ENCODE assay signal across 8 cellular contexts in the genomic region with DNA sequence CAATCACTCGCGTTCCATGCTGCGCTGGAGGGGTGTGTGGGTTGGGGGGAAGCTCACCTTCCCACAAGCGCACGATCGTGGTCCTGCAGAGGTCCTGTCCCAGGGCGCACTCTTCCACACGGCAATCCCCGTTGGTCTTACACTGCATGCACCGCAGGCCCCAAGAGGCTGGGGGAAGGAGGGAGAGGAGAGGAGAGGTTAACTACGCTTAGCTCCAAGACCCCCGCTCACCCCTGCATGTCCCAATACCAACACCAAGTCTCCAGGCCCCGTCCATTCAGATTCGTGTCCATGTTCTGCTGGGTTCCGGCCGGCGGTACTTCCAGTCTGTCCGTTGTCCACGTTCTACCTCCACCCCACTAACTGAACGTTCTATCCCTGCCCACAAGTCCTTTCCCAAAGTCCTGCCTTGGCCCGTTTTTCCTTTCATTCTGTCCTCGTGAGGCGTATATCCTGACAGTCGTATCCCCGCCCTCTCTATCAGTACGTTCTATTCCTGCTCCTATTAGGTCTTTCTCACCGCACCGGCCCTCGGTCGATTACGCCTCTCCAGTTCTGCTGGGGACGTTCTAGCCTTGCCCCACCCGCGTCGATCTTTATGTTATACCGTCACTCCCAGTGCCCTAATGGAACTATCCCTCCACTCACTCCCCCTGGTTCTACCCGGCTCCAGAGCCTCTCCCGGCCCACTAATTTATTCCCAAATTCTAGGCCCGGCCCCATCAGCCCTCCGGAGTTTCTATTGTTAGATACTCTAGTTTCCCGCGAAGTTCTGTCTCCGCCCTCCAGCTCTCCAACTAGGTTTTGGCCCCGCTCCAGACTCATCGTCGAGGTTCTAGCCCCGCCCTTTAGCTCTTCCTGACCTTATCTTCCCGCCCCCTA. TPM values are rescaled to one million over a fixed set of nuclear protein-coding genes. Genes with fewer than 3 reads are reported as not detected.
DNase-seq lines count a peak whose midpoint lies in the region; ATAC-seq and TF ChIP-seq lines count a peak whose summit lies in the region.

No MANE protein-coding gene starts in this region.

- peak overlapping the region; percentile 81 for H3K27ac Mint-ChIP-seq in activated T-helper 1 cell treated with anti-CD3 and anti-CD28 coated beads, Interleukin-12 subunit alpha, Interleukin-12 subunit beta, Interleukin-2, Interleukin-4 antibody, amounts not matched to agents 30 ng/mL and 10 ng/mL and 1 ng/mL, durations not matched to agents 14 hours and 24 hours and 36 hours

- H3K36me3 ChIP-seq in cardiac muscle cell (no peaks in the 10 kb centered on the region), sigmoid colon (no peaks in the 10 kb centered on the region)

- TF ChIP-seq POLR2A in sigmoid colon (IDR thresholded peaks at IDR 0.05): no peak

- TF ChIP-seq CTCF in cardiac muscle cell (IDR thresholded peaks at IDR 0.05; ENCODE audit: low read depth, low read length) (no peak), sigmoid colon (IDR thresholded peaks at IDR 0.05) (no peak)

- ATAC-seq in Right ventricle myocardium inferior: no peak
- no peak for ATAC-seq in GM18517 (IDR thresholded peaks at IDR 0.05; ENCODE audit: unreplicated experiment)

- no peak overlapping the region for H3K27ac ChIP-seq in cardiac muscle cell
- H3K27ac ChIP-seq in sigmoid colon: peak overlapping the region; percentile 90 to 98 (median 92)

- no peaks in the 10 kb centered on the region for H3K9me3 Mint-ChIP-seq in activated T-helper 1 cell treated with anti-CD3 and anti-CD28 coated beads, Interleukin-12 subunit alpha, Interleukin-12 subunit beta, Interleukin-2, Interleukin-4 antibody, amounts not matched to agents 30 ng/mL and 10 ng/mL and 1 ng/mL, durations not matched to agents 14 hours and 24 hours and 36 hours

- WGBS in sigmoid colon, 2 donors: 26 to 39% methylated on average over 48 of the region's 48 CpGs

- H3K4me3 Mint-ChIP-seq in activated T-helper 1 cell treated with anti-CD3 and anti-CD28 coated beads, Interleukin-12 subunit alpha, Interleukin-12 subunit beta, Interleukin-2, Interleukin-4 antibody, amounts not matched to agents 30 ng/mL and 10 ng/mL and 1 ng/mL, durations not matched to agents 14 hours and 24 hours and 36 hours: peak overlapping the region; percentile 93

- H3K9me3 ChIP-seq in cardiac muscle cell (ENCODE audit: low read depth): no peaks in the 10 kb centered on the region
- H3K9me3 ChIP-seq in sigmoid colon: no peaks in the 10 kb centered on the region

- H3K27me3 ChIP-seq in cardiac muscle cell (peaks cover 20% of the 10 kb centered on the region), sigmoid colon (no peaks in the 10 kb centered on the region)

- H3K4me3 ChIP-seq in cardiac muscle cell: peak overlapping the region; percentile 15
- H3K4me3 ChIP-seq in sigmoid colon: peak overlapping the region; percentile 10 to 55 (median 46)

- DNase-seq in cardiac muscle cell (ENCODE audit: low read depth in 1 of 2, low spot score in 1 of 2): peak in 1 of 2 donors; percentile 26
- DNase-seq in Right ventricle myocardium inferior (ENCODE audit: missing footprints): no peak
- DNase-seq in activated T-helper 1 cell treated with anti-CD3 and anti-CD28 coated beads, Interleukin-12 subunit alpha, Interleukin-12 subunit beta, Interleukin-2, Interleukin-4 antibody, amounts not matched to agents 30 ng/mL and 10 ng/mL and 1 ng/mL, durations not matched to agents 14 hours and 24 hours and 36 hours (ENCODE audit: low spot score): no peak
- DNase-seq in hepatic stellate cell (ENCODE audit: low spot score): peak; percentile 22
- peak; percentile 76 for DNase-seq in sigmoid colon
- DNase-seq in NK-92 treated with Interleukin-12 subunit alpha and Interleukin-12 subunit beta, amount 100 ng/mL, for 24 hours (lab: John Stamatoyannopoulos, UW): no peak
- no peak for DNase-seq in D341Med (ENCODE audit: low spot score)

- peaks cover 2% of the 10 kb centered on the region for H3K27me3 Mint-ChIP-seq in activated T-helper 1 cell treated with anti-CD3 and anti-CD28 coated beads, Interleukin-12 subunit alpha, Interleukin-12 subunit beta, Interleukin-2, Interleukin-4 antibody, amounts not matched to agents 30 ng/mL and 10 ng/mL and 1 ng/mL, durations not matched to agents 14 hours and 24 hours and 36 hours (ENCODE audit: insufficient read depth)

- peaks cover 23% of the 10 kb centered on the region for H3K36me3 Mint-ChIP-seq in activated T-helper 1 cell treated with anti-CD3 and anti-CD28 coated beads, Interleukin-12 subunit alpha, Interleukin-12 subunit beta, Interleukin-2, Interleukin-4 antibody, amounts not matched to agents 30 ng/mL and 10 ng/mL and 1 ng/mL, durations not matched to agents 14 hours and 24 hours and 36 hours (ENCODE audit: low read depth)

- intact Hi-C loops in Right ventricle myocardium inferior (cut with DNase I) (loop anchor here (2.0 to 5.0 kb wide), 2 partner anchors 87 to 135 kb away; a partner anchor contains a TSS), sigmoid colon (cut with DNase I) (loop anchor here (2.0 to 5.0 kb wide), 3 partner anchors 27 to 135 kb away; a partner anchor contains a TSS)
- intact Hi-C loops in activated T-helper 1 cell treated with anti-CD3 and anti-CD28 coated beads, Interleukin-12 subunit alpha, Interleukin-12 subunit beta, Interleukin-2, Interleukin-4 antibody, amounts not matched to agents 30 ng/mL and 10 ng/mL and 1 ng/mL, durations not matched to agents 14 hours and 24 hours and 36 hours (cut with micrococcal nuclease): loop anchor here (1.0 to 10.0 kb wide), 16 partner anchors 28 to 1223 kb away; a partner anchor contains a TSS

- H3K4me1 ChIP-seq in cardiac muscle cell (ENCODE audit: low read depth): peaks cover 7% of the 10 kb centered on the region
- H3K4me1 ChIP-seq in sigmoid colon: peaks cover 0 to 25% (median 20%) of the 10 kb centered on the region in 4 donors

- H3K4me1 Mint-ChIP-seq in activated T-helper 1 cell treated with anti-CD3 and anti-CD28 coated beads, Interleukin-12 subunit alpha, Interleukin-12 subunit beta, Interleukin-2, Interleukin-4 antibody, amounts not matched to agents 30 ng/mL and 10 ng/mL and 1 ng/mL, durations not matched to agents 14 hours and 24 hours and 36 hours (ENCODE audit: low read depth): peaks cover 41% of the 10 kb centered on the region

- TF ChIP-seq EP300 in sigmoid colon (IDR thresholded peaks at IDR 0.05): no peak

RNA-seq across cellular contexts. Expression of a gene that starts 2.2 kb away (rescaled TPM):
- total RNA-seq in cardiac muscle cell (2.0 and 7.5 TPM in 2 replicates), Right ventricle myocardium inferior (3.8 TPM), sigmoid colon (10 to 100 TPM in 2 of 4 donors, 1 to 10 TPM in 2; 3.2 to 15.5 (median 9.8) TPM)
- polyA plus RNA-seq in cardiac muscle cell (3.8 TPM in 2 replicates), sigmoid colon (10 to 100 TPM; 18.6 to 69.2 (median 53.9) TPM)
- total RNA-seq in activated T-helper 1 cell treated with anti-CD3 and anti-CD28 coated beads, Interleukin-12 subunit alpha, Interleukin-12 subunit beta, Interleukin-2, Interleukin-4 antibody, amounts not matched to agents 30 ng/mL and 10 ng/mL and 1 ng/mL, durations not matched to agents 14 hours and 24 hours and 36 hours: 10.9 and 12.1 TPM in 2 replicates

RNA-seq across cellular contexts. Expression of a gene that starts 28.1 kb away (rescaled TPM):
- total RNA-seq in cardiac muscle cell (40.5 and 59.6 TPM in 2 replicates), Right ventricle myocardium inferior (9.7 TPM), sigmoid colon (10 to 100 TPM; 16.4 to 21.7 (median 19.7) TPM)
- polyA plus RNA-seq in cardiac muscle cell (12.3 and 13.3 TPM in 2 replicates), sigmoid colon (1 to 10 TPM in 2 of 3 donors, under 1 TPM in 1; 0.92 to 5.7 (median 1.2) TPM)
- total RNA-seq in activated T-helper 1 cell treated with anti-CD3 and anti-CD28 coated beads, Interleukin-12 subunit alpha, Interleukin-12 subunit beta, Interleukin-2, Interleukin-4 antibody, amounts not matched to agents 30 ng/mL and 10 ng/mL and 1 ng/mL, durations not matched to agents 14 hours and 24 hours and 36 hours: 0.32 and 0.39 TPM in 2 replicates

RNA-seq across cellular contexts. Expression of a gene that starts 48.1 kb away (rescaled TPM):
- total RNA-seq in cardiac muscle cell (not detected in 2 replicates), Right ventricle myocardium inferior (not detected), sigmoid colon (not detected)
- polyA plus RNA-seq in cardiac muscle cell (not detected in 2 replicates), sigmoid colon (not detected)
- total RNA-seq in activated T-helper 1 cell treated with anti-CD3 and anti-CD28 coated beads, Interleukin-12 subunit alpha, Interleukin-12 subunit beta, Interleukin-2, Interleukin-4 antibody, amounts not matched to agents 30 ng/mL and 10 ng/mL and 1 ng/mL, durations not matched to agents 14 hours and 24 hours and 36 hours: not detected in 2 replicates

RNA-seq across cellular contexts. Expression of a gene that starts 48.3 kb away (rescaled TPM):
- total RNA-seq in cardiac muscle cell: 87.2 and 135 TPM in 2 replicates
- 134 and 207 TPM in 2 replicates for polyA plus RNA-seq in cardiac muscle cell
- total RNA-seq in Right ventricle myocardium inferior: 32.9 TPM
- 17.9 and 20.3 TPM in 2 replicates for total RNA-seq in activated T-helper 1 cell treated with anti-CD3 and anti-CD28 coated beads, Interleukin-12 subunit alpha, Interleukin-12 subunit beta, Interleukin-2, Interleukin-4 antibody, amounts not matched to agents 30 ng/mL and 10 ng/mL and 1 ng/mL, durations not matched to agents 14 hours and 24 hours and 36 hours
- total RNA-seq in sigmoid colon: 10 to 100 TPM; 22.5 to 39.6 (median 35.6) TPM
- polyA plus RNA-seq in sigmoid colon: 10 to 100 TPM; 18.0 to 40.2 (median 33.6) TPM

RNA-seq across cellular contexts. Expression of a gene that starts 55.9 kb away (rescaled TPM):
- total RNA-seq in cardiac muscle cell (0.18 and 0.30 TPM in 2 replicates), Right ventricle myocardium inferior (0.16 TPM), sigmoid colon (1 to 10 TPM in 1 of 4 donors, under 1 TPM in 2, not detected in 1; 0.27 to 1.1 (median 0.36) TPM)
- polyA plus RNA-seq in cardiac muscle cell (0.50 TPM in 1 of 2 replicates, not detected in the other), sigmoid colon (under 1 TPM in 1 of 3 donors, not detected in 2; 0.66 TPM)
- 0.10 and 0.13 TPM in 2 replicates for total RNA-seq in activated T-helper 1 cell treated with anti-CD3 and anti-CD28 coated beads, Interleukin-12 subunit alpha, Interleukin-12 subunit beta, Interleukin-2, Interleukin-4 antibody, amounts not matched to agents 30 ng/mL and 10 ng/mL and 1 ng/mL, durations not matched to agents 14 hours and 24 hours and 36 hours

Comparison
In these comparisons a context has a peak if more than half of its experiments do, and no peak if none do; other contexts are left out.
1. DNase-seq: peak in hepatic stellate cell (single experiment) and sigmoid colon (single experiment); none in Right ventricle myocardium inferior (single experiment), activated T-helper 1 cell treated with anti-CD3 and anti-CD28 coated beads, Interleukin-12 subunit alpha, Interleukin-12 subunit beta, Interleukin-2, Interleukin-4 antibody, amounts not matched to agents 30 ng/mL and 10 ng/mL and 1 ng/mL, durations not matched to agents 14 hours and 24 hours and 36 hours (single experiment), NK-92 treated with Interleukin-12 subunit alpha and Interleukin-12 subunit beta, amount 100 ng/mL, for 24 hours (single experiment) and D341Med (single experiment).